Comparison of ENCODE assay signal across 30 cellular contexts in genomic region chr6:143578054-143578453, GRCh38.
"Had no signal": no experiment of that assay in that cellular context is flagged by ENCODE, and none has a peak within 500 bp of the region (broad histone marks: within the 10 kb centered on the region; RNA-seq: fewer than 3 reads in every experiment).

No MANE protein-coding gene starts in this region.

- H3K27ac Mint-ChIP-seq: activated B cell treated with CpG ODN at 0.5 μM for 24 hours; activated CD4-positive, alpha-beta T cell treated with anti-CD3 and anti-CD28 coated beads, Interleukin-2, amount 10 ng/mL, durations not matched to agents 24 days and 14 days; activated naive CD4-positive, alpha-beta T cell treated with anti-CD3 and anti-CD28 coated beads, Interleukin-2, amount 50 U/mL, for 24 hours; T-cell had no signal

- H3K27me3 Mint-ChIP-seq: activated B cell treated with CpG ODN at 0.5 μM for 24 hours; activated CD4-positive, alpha-beta T cell treated with anti-CD3 and anti-CD28 coated beads, Interleukin-2, amount 10 ng/mL, durations not matched to agents 24 days and 14 days; activated naive CD4-positive, alpha-beta T cell treated with anti-CD3 and anti-CD28 coated beads, Interleukin-2, amount 50 U/mL, for 24 hours; T-cell had no signal

- H3K9me3 ChIP-seq: ascending aorta had no signal

- H3K4me3 ChIP-seq: ascending aorta, cardiac muscle cell had no signal

- H3K27ac ChIP-seq: ascending aorta, cardiac muscle cell, KMS-11, VCaP had no signal

- H3K36me3 Mint-ChIP-seq: activated naive CD4-positive, alpha-beta T cell treated with anti-CD3 and anti-CD28 coated beads, Interleukin-2, amount 50 U/mL, for 24 hours had no signal

- H3K4me3 Mint-ChIP-seq: activated B cell treated with CpG ODN at 0.5 μM for 24 hours; activated CD4-positive, alpha-beta T cell treated with anti-CD3 and anti-CD28 coated beads, Interleukin-2, amount 10 ng/mL, durations not matched to agents 24 days and 14 days; activated naive CD4-positive, alpha-beta T cell treated with anti-CD3 and anti-CD28 coated beads, Interleukin-2, amount 50 U/mL, for 24 hours; activated naive CD8-positive, alpha-beta T cell treated with anti-CD3 and anti-CD28 coated beads, Interleukin-2, amount 10 ng/mL, durations not matched to agents 7 days and 5 days; T-cell had no signal

- H3K4me2 ChIP-seq: KMS-11 had no signal

- DNase-seq: activated B cell treated with CpG ODN at 0.5 μM for 24 hours; activated CD4-positive, alpha-beta T cell treated with anti-CD3 and anti-CD28 coated beads, Interleukin-2, amount 10 ng/mL, durations not matched to agents 24 days and 14 days; activated CD4-positive, alpha-beta T cell treated with anti-CD3 and anti-CD28 coated beads, Interleukin-2, amount 50 U/mL, for 48 hours; activated CD4-positive, CD25-positive, alpha-beta regulatory T cell treated with anti-CD3 and anti-CD28 coated beads, Interleukin-2, amount 50 U/mL, for 72 hours; activated CD8-positive, alpha-beta memory T cell treated with anti-CD3 and anti-CD28 coated beads, Interleukin-2, amount 50 U/mL, for 48 hours; activated effector memory CD4-positive, alpha-beta T cell treated with anti-CD3 and anti-CD28 coated beads, Interleukin-2, amount 50 U/mL, for 16 hours; activated naive CD4-positive, alpha-beta T cell; activated naive CD8-positive, alpha-beta T cell treated with anti-CD3 and anti-CD28 coated beads, Interleukin-2, amount 10 ng/mL, durations not matched to agents 7 days and 5 days; activated T-cell treated with anti-CD3 and anti-CD28 coated beads, Interleukin-2, amount 50 U/mL, for 48 hours; amygdala; cerebellar nuclear complex; MM.1S; NCI-H1105; NCI-H1417 treated with DMSO at 0.1 percent for 48 hours; NCI-H187 treated with DMSO at 0.1 percent for 48 hours; NCI-H2081; NCI-H2171 treated with DMSO at 0.1 percent for 48 hours; NCI-H2227 treated with DMSO at 0.1 percent for 48 hours; NCI-H524 treated with DMSO at 0.1 percent for 48 hours; SHP77; T-cell; T-helper 2 cell; T-helper 9 cell had no signal

- ATAC-seq: Panc1, SK-N-SH treated with all-trans-retinoic acid at 6 μM for 48 hours, T-cell had no signal

- H3K9ac ChIP-seq: KMS-11 had no signal

- H3K27me3 ChIP-seq: ascending aorta, cardiac muscle cell had no signal

- H3K36me3 ChIP-seq: ascending aorta, cardiac muscle cell had no signal

- H3K9me3 Mint-ChIP-seq: activated B cell treated with CpG ODN at 0.5 μM for 24 hours; activated CD4-positive, alpha-beta T cell treated with anti-CD3 and anti-CD28 coated beads, Interleukin-2, amount 10 ng/mL, durations not matched to agents 24 days and 14 days; activated naive CD4-positive, alpha-beta T cell treated with anti-CD3 and anti-CD28 coated beads, Interleukin-2, amount 50 U/mL, for 24 hours; activated naive CD8-positive, alpha-beta T cell treated with anti-CD3 and anti-CD28 coated beads, Interleukin-2, amount 10 ng/mL, durations not matched to agents 7 days and 5 days had no signal

- H3K4me1 Mint-ChIP-seq: activated B cell treated with CpG ODN at 0.5 μM for 24 hours had no signal
